In the genomic region with DNA sequence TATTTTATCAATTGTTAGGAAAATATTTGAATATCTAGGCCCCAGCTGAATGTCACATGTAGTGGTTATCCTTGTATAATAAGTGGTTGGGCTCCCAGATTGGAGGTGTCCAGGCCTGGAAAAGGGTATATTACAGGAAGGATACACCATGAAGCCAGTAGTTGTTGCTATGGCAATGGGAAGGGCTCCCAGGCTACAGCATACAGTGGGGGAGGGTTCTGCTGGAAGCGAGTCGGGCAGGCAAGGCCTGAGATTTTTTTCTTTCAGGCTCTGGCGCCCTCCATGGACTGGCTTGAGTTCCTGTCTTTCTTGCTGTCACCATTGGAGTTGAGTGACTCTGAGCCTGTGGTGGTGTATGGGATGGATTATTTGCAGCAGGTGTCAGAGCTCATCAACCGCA, we compare ENCODE assay signal across 8 cellular contexts. TPM values are rescaled to one million over a fixed set of nuclear protein-coding genes. Genes with fewer than 3 reads are reported as not detected.
DNase-seq lines count a peak whose midpoint lies in the region; ATAC-seq and TF ChIP-seq lines count a peak whose summit lies in the region.

No MANE protein-coding gene starts in this region.

- peak; percentile 48 for DNase-seq in stimulated activated CD4-positive, alpha-beta T cell treated with anti-CD3 and anti-CD28 coated beads, Interleukin-15, amount 100 ng/mL, for 24 hours
- DNase-seq in stimulated activated CD4-positive, alpha-beta T cell treated with anti-CD3 and anti-CD28 coated beads, Interleukin-2, amount 100 ng/mL, for 48 hours = no peak
- DNase-seq in NCI-H1930 (lab: John Stamatoyannopoulos, UW) = peak; percentile 49 to 74
- peak; percentile 46 for DNase-seq in fibroblast of the conjunctiva (ENCODE audit: low read depth)
- DNase-seq in pons (ENCODE audit: low spot score) = peak; percentile 78
- DNase-seq in ascending aorta (ENCODE audit: low spot score in 2 of 2) = no peak

- intact Hi-C loops in ascending aorta (cut with DNase I) = loop anchor here (5.0 kb wide), 1 partner anchor 258 kb away; no protein-coding TSS in a partner anchor

- H3K36me3 ChIP-seq in ascending aorta = no peaks in the 10 kb centered on the region

- ATAC-seq in GM18873 (IDR thresholded peaks at IDR 0.05; ENCODE audit: low FRiP score, unreplicated experiment) = no peak

- no peaks in the 10 kb centered on the region for H3K27me3 ChIP-seq in ascending aorta

- H3K4me1 ChIP-seq in ascending aorta = no peaks in the 10 kb centered on the region

- TF ChIP-seq CTCF in VCaP (conservative IDR thresholded peaks at IDR 0.05) = peak; percentile 78
- no peak for TF ChIP-seq CTCF in ascending aorta (IDR thresholded peaks at IDR 0.05)

- H3K27ac ChIP-seq in VCaP (no peak overlapping the region), ascending aorta (no peak overlapping the region)

- H3K4me3 ChIP-seq in ascending aorta = no peak overlapping the region

- H3K9me3 ChIP-seq in ascending aorta = no peaks in the 10 kb centered on the region

RNA-seq across cellular contexts. Expression of a gene that starts 8.9 kb away (rescaled TPM):
- total RNA-seq in ascending aorta = not detected

RNA-seq across cellular contexts. Expression of a gene that starts 14.3 kb away (rescaled TPM):
- total RNA-seq in ascending aorta = 151 TPM

RNA-seq across cellular contexts. Expression of a gene that starts 23.3 kb away (rescaled TPM):
- not detected for total RNA-seq in ascending aorta

RNA-seq across cellular contexts. Expression of a gene that starts 29.7 kb away (rescaled TPM):
- 192 TPM for total RNA-seq in ascending aorta

RNA-seq across cellular contexts. Expression of a gene that starts 35.2 kb away (rescaled TPM):
- 4.8 TPM for total RNA-seq in ascending aorta

Comparison
In these comparisons a context has a peak if more than half of its experiments do, and no peak if none do; other contexts are left out.
1. DNase-seq: peak in stimulated activated CD4-positive, alpha-beta T cell treated with anti-CD3 and anti-CD28 coated beads, Interleukin-15, amount 100 ng/mL, for 24 hours (single experiment), NCI-H1930 (2 of 2), fibroblast of the conjunctiva (single experiment) and pons (single experiment); none in stimulated activated CD4-positive, alpha-beta T cell treated with anti-CD3 and anti-CD28 coated beads, Interleukin-2, amount 100 ng/mL, for 48 hours (0 of 2) and ascending aorta (0 of 2).